ENCODE assay signal across 6 cellular contexts in genomic region chr3:140430494-140430893, GRCh38.
"Had no signal": no experiment of that assay in that cellular context is flagged by ENCODE, and none has a peak within 500 bp of the region (broad histone marks: within the 10 kb centered on the region; RNA-seq: fewer than 3 reads in every experiment).

No MANE protein-coding gene starts in this region.

- H3K4me3 ChIP-seq: K562 had no signal

- ATAC-seq: HepG2, K562 had no signal

- H3K27ac ChIP-seq: HL-60 had no signal

- DNase-seq: IMR-90, KBM-7 had no signal

- FAIRE-seq: HepG2, HTR-8/SVneo, K562 had no signal
